In the genomic region with DNA sequence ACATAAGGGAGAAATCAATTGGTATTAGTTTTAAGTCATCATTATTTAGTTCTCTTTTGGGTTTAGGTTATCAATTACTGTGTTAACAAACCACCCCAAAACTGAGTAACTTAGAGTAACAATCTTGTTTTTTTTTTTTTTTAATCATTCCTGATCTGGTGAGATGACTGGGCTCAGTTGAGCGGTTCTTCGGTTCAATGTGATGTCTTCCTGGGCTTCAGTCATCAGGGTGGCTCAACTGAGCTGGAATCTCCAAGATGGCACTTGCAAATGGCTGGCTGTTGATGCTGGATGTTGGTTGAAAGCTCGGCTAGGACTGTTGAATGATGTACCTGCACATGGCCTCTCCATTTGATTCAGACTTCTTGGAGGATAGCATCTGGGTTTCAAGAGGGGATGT, we compare ENCODE assay signal across 1 cellular context.
TF ChIP-seq lines count a peak whose summit lies in the region.

No MANE protein-coding gene starts in this region.

TF ChIP-seq in HepG2, 621 proteins besides CTCF, POLR2A, EP300 and RAD21:
- no peak for TF ChIP-seq ZNF879 (CRISPR knock-in tag; IDR thresholded peaks at IDR 0.05)
- TF ChIP-seq MAFF (IDR thresholded peaks at IDR 0.05; ENCODE audit: low read depth, low read length): no peak
- no peak for TF ChIP-seq HDAC2 (CRISPR knock-in tag; IDR thresholded peaks at IDR 0.05)
- TF ChIP-seq ZNF331 (CRISPR knock-in tag; IDR thresholded peaks at IDR 0.05): peak; percentile 95
- TF ChIP-seq, protein P1, sequence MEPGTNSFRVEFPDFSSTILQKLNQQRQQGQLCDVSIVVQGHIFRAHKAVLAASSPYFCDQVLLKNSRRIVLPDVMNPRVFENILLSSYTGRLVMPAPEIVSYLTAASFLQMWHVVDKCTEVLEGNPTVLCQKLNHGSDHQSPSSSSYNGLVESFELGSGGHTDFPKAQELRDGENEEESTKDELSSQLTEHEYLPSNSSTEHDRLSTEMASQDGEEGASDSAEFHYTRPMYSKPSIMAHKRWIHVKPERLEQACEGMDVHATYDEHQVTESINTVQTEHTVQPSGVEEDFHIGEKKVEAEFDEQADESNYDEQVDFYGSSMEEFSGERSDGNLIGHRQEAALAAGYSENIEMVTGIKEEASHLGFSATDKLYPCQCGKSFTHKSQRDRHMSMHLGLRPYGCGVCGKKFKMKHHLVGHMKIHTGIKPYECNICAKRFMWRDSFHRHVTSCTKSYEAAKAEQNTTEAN (CRISPR knock-in tag; conservative IDR thresholded peaks at IDR 0.05): no peak
